ENCODE assay signal across 18 cellular contexts in genomic region chr3:152291238-152291637, GRCh38. TPM values are rescaled to one million over a fixed set of nuclear protein-coding genes. Genes with fewer than 3 reads are reported as not detected.
DNase-seq lines count a peak whose midpoint lies in the region; TF ChIP-seq lines count a peak whose summit lies in the region.
"Had no signal": no experiment of that assay in that cellular context is flagged by ENCODE, and none has a peak within 500 bp of the region (broad histone marks: within the 10 kb centered on the region; RNA-seq: fewer than 3 reads in every experiment).

No MANE protein-coding gene starts in this region.

- no peaks in the 10 kb centered on the region for H3K9me2 ChIP-seq in Karpas-422 (replicated peaks; ENCODE audit: insufficient read depth, low read length)

- peak overlapping the region; percentile 44 for H3K4me2 ChIP-seq in Karpas-422 (ENCODE audit: low read depth, low read length, poor library complexity, severe bottlenecking)

- DNase-seq in activated T-cell treated with anti-CD3 and anti-CD28 coated beads, Interleukin-2, amount 50 U/mL, for 24 hours, result no peak
- no peak for DNase-seq in activated T-cell treated with anti-CD3 and anti-CD28 coated beads for 4 hours
- DNase-seq in Karpas-422, result peak; percentile 62
- DNase-seq in brain microvascular endothelial cell, result no peak
- DNase-seq in spleen, result no peak
- DNase-seq in NK-92 (lab: John Stamatoyannopoulos, UW; ENCODE audit: unreplicated experiment), result no peak
- DNase-seq in activated CD8-positive, alpha-beta memory T cell treated with anti-CD3 and anti-CD28 coated beads for 24 hours, result no peak
- DNase-seq: cortex of kidney; GDM1; head of caudate nucleus; left colon; NCI-H1417 treated with DMSO at 0.1 percent for 48 hours; NCI-H345; SJCRH30; stimulated activated CD4-positive, alpha-beta T cell treated with anti-CD3 and anti-CD28 coated beads, Interleukin-15, amount 100 ng/mL, for 24 hours had no signal

- H3K27ac Mint-ChIP-seq in activated T-cell treated with anti-CD3 and anti-CD28 coated beads, Interleukin-2, amount 50 U/mL, for 24 hours, result peak overlapping the region; percentile 86
- H3K27ac Mint-ChIP-seq: progenitor cell of endocrine pancreas had no signal

- 55 to 75% (median 60%) methylated on average over 5 of the region's 5 CpGs for WGBS in spleen, 5 donors

- H3K9me3 Mint-ChIP-seq in activated T-cell treated with anti-CD3 and anti-CD28 coated beads, Interleukin-2, amount 50 U/mL, for 24 hours, result no peaks in the 10 kb centered on the region

- peak overlapping the region; percentile 49 for H3K4me3 Mint-ChIP-seq in activated T-cell treated with anti-CD3 and anti-CD28 coated beads, Interleukin-2, amount 50 U/mL, for 24 hours

- H2AFZ ChIP-seq in Karpas-422 (ENCODE audit: low read length), result no peak overlapping the region

- H3K4me1 Mint-ChIP-seq in activated T-cell treated with anti-CD3 and anti-CD28 coated beads, Interleukin-2, amount 50 U/mL, for 24 hours (ENCODE audit: low read depth), result peaks cover 82% of the 10 kb centered on the region

- in situ Hi-C loops in brain microvascular endothelial cell (cut with HindIII; ENCODE audit: low pct_ligation_motif_present, low sequenced_read_pairs), result no loop called here

- peaks cover 98% of the 10 kb centered on the region for H3K79me2 ChIP-seq in Karpas-422 (ENCODE audit: low read length)

- no peak overlapping the region for H3K9ac ChIP-seq in Karpas-422 (ENCODE audit: low read length)
- peak overlapping the region in 1 of 3 donors; percentile 39 for H3K9ac ChIP-seq in skeletal muscle tissue (ENCODE audit: low read depth in 1 of 3, low read length in 3 of 3)

- H3K27ac ChIP-seq in Karpas-422 (ENCODE audit: low read length) (peak overlapping the region; percentile 61), brain microvascular endothelial cell (peak overlapping the region; percentile 52), skeletal muscle tissue (ENCODE audit: low read depth, low read length) (peak overlapping the region; percentile 71), spleen (peak overlapping the region in 4 of 8 donors; percentile 7 to 47 (median 23))
- H3K27ac ChIP-seq: HL-60, SJCRH30 had no signal

- TF ChIP-seq CTCF in brain microvascular endothelial cell (IDR thresholded peaks at IDR 0.05; ENCODE audit: low read depth, low read length, missing control alignments), result no peak
- TF ChIP-seq CTCF in spleen (IDR thresholded peaks at IDR 0.05 in 8 of 11, conservative IDR thresholded peaks at IDR 0.05 in 3 of 11), result no peak

- H3K27me3 ChIP-seq in Karpas-422 (ENCODE audit: low read length) (no peaks in the 10 kb centered on the region), brain microvascular endothelial cell (replicated peaks) (no peaks in the 10 kb centered on the region), skeletal muscle tissue (ENCODE audit: control insufficient read depth in 3 of 3, insufficient read depth in 3 of 3, low read length in 3 of 3) (no peaks in the 10 kb centered on the region), spleen (replicated peaks in 1 of 7) (no peaks in the 10 kb centered on the region)
- H3K27me3 ChIP-seq: SJCRH30 had no signal

- H3K9me3 ChIP-seq in Karpas-422 (ENCODE audit: low read length) (no peaks in the 10 kb centered on the region), skeletal muscle tissue (ENCODE audit: control insufficient read depth in 3 of 3, low read length in 3 of 3) (no peaks in the 10 kb centered on the region), spleen (no peaks in the 10 kb centered on the region)
- H3K9me3 ChIP-seq: SJCRH30 had no signal

- H3K36me3 ChIP-seq in Karpas-422 (ENCODE audit: insufficient read depth, low read length) (no peaks in the 10 kb centered on the region; the same call in 1 of the 2 replicates), brain microvascular endothelial cell (replicated peaks) (no peaks in the 10 kb centered on the region), skeletal muscle tissue (ENCODE audit: control insufficient read depth in 3 of 3, insufficient read depth in 3 of 3, low read length in 3 of 3) (no peaks in the 10 kb centered on the region), spleen (no peaks in the 10 kb centered on the region)
- H3K36me3 ChIP-seq: SJCRH30 had no signal

- no peaks in the 10 kb centered on the region for H3K27me3 Mint-ChIP-seq in activated T-cell treated with anti-CD3 and anti-CD28 coated beads, Interleukin-2, amount 50 U/mL, for 24 hours
- H3K27me3 Mint-ChIP-seq: progenitor cell of endocrine pancreas had no signal

- intact Hi-C loops in spleen (cut with DNase I; ENCODE audit: low total_unique reads), result no loop called here

- H4K20me1 ChIP-seq in Karpas-422 (ENCODE audit: insufficient read depth, low read depth, low read length), result 0 out of 2 replicates have a peak, but pooled peaks cover 11% of the 10 kb centered on the region

- H3K36me3 Mint-ChIP-seq in activated T-cell treated with anti-CD3 and anti-CD28 coated beads, Interleukin-2, amount 50 U/mL, for 24 hours (ENCODE audit: low read depth), result peaks cover 23% of the 10 kb centered on the region

- H3K4me3 ChIP-seq in Karpas-422 (ENCODE audit: low read length) (no peak overlapping the region), brain microvascular endothelial cell (ENCODE audit: low read depth, low read length) (no peak overlapping the region), skeletal muscle tissue (ENCODE audit: low read length in 3 of 3) (peak overlapping the region in 1 of 3 donors; percentile 41), spleen (peak overlapping the region in 1 of 8 donors; percentile 19)
- H3K4me3 ChIP-seq: SJCRH30 had no signal

- no peak for TF ChIP-seq POLR2A in spleen (IDR thresholded peaks at IDR 0.05)

- peaks cover 87% of the 10 kb centered on the region for H3K4me1 ChIP-seq in Karpas-422 (ENCODE audit: low read length)
- peaks cover 21 to 42% (median 38%) of the 10 kb centered on the region in 3 donors for H3K4me1 ChIP-seq in skeletal muscle tissue (ENCODE audit: control insufficient read depth in 3 of 3, insufficient read depth in 3 of 3, low read length in 3 of 3)
- H3K4me1 ChIP-seq in spleen, result peaks cover 57 to 98% (median 92%) of the 10 kb centered on the region in 6 donors
- H3K4me1 ChIP-seq: SJCRH30 had no signal

RNA-seq across cellular contexts. Expression of gene MBNL1, which starts 22.5 kb away (rescaled TPM):
- total RNA-seq in Karpas-422 (2014; rRNA removed; shearing (Covaris generic); ENCODE audit: low replicate concordance), result 172 and 265 TPM in 2 replicates
- 76.7 TPM for total RNA-seq in skeletal muscle tissue
- total RNA-seq in spleen, result 100 to 1,000 TPM; 288 to 491 (median 355) TPM
- polyA plus RNA-seq in spleen, result 10 to 100 TPM; 64.7 to 66.3 (median 64.7) TPM
